Comparison of ENCODE assay signal across 8 cellular contexts in genomic region chr1:168439451-168440375, GRCh38.
DNase-seq lines count a peak whose midpoint lies in the region; ATAC-seq and TF ChIP-seq lines count a peak whose summit lies in the region.

No MANE protein-coding gene starts in this region.

- peaks cover 62% of the 10 kb centered on the region for H3K4me1 Mint-ChIP-seq in activated CD4-positive, alpha-beta T cell treated with anti-CD3 and anti-CD28 coated beads, Interleukin-2, amount 10 ng/mL, durations not matched to agents 7 days and 5 days

- CTCF ChIA-PET in activated CD4-positive, alpha-beta T cell treated with anti-CD3 and anti-CD28 coated beads, Interleukin-2, amount 10 ng/mL, durations not matched to agents 7 days and 5 days (lab: Charles Lee) = interaction anchor here (0.6 to 4.1 kb wide), 30 partner anchors 9 to 908 kb away, joined by 3 to 44 read pairs (median 4); no protein-coding TSS in a partner anchor

- ATAC-seq in GM18861 (IDR thresholded peaks at IDR 0.05; ENCODE audit: unreplicated experiment) (peak; percentile 84), HG03442 (IDR thresholded peaks at IDR 0.05; ENCODE audit: unreplicated experiment) (peak; percentile 85), lower lobe of right lung (peak; percentile 82 to 88)

- H3K36me3 ChIP-seq in lower lobe of right lung = no peaks in the 10 kb centered on the region

- POLR2A ChIA-PET in activated CD4-positive, alpha-beta T cell treated with anti-CD3 and anti-CD28 coated beads, Interleukin-2, amount 10 ng/mL, durations not matched to agents 7 days and 5 days (lab: Charles Lee) = no interaction called here

- peaks cover 1% of the 10 kb centered on the region for H3K9me3 Mint-ChIP-seq in activated CD4-positive, alpha-beta T cell treated with anti-CD3 and anti-CD28 coated beads, Interleukin-2, amount 10 ng/mL, durations not matched to agents 7 days and 5 days

- peak overlapping the region; percentile 68 for H3K27ac Mint-ChIP-seq in activated CD4-positive, alpha-beta T cell treated with anti-CD3 and anti-CD28 coated beads, Interleukin-2, amount 10 ng/mL, durations not matched to agents 7 days and 5 days

- no peak overlapping the region for H3K4me3 ChIP-seq in lower lobe of right lung

- peaks cover 9% of the 10 kb centered on the region for H3K36me3 Mint-ChIP-seq in activated CD4-positive, alpha-beta T cell treated with anti-CD3 and anti-CD28 coated beads, Interleukin-2, amount 10 ng/mL, durations not matched to agents 7 days and 5 days (ENCODE audit: low read depth)

- peak overlapping the region; percentile 52 for H3K4me3 Mint-ChIP-seq in activated CD4-positive, alpha-beta T cell treated with anti-CD3 and anti-CD28 coated beads, Interleukin-2, amount 10 ng/mL, durations not matched to agents 7 days and 5 days

- TF ChIP-seq CTCF in lower lobe of right lung (IDR thresholded peaks at IDR 0.05) = peak; percentile 67

- H3K27me3 ChIP-seq in lower lobe of right lung (ENCODE audit: low read depth) = no peaks in the 10 kb centered on the region

- H3K27me3 Mint-ChIP-seq in activated CD4-positive, alpha-beta T cell treated with anti-CD3 and anti-CD28 coated beads, Interleukin-2, amount 10 ng/mL, durations not matched to agents 7 days and 5 days = peaks cover 1% of the 10 kb centered on the region

- H3K9me3 ChIP-seq in lower lobe of right lung = no peaks in the 10 kb centered on the region

- intact Hi-C loops in lower lobe of right lung (cut with DNase I) = no loop called here

- DNase-seq in AG08395 (ENCODE audit: low spot score) (peak; percentile 85), NCI-H526 (lab: John Stamatoyannopoulos, UW) (peak; percentile 87 to 96), dedifferentiated amniotic fluid mesenchymal stem cell (ENCODE audit: extremely low spot score) (peak; percentile 92), lower lobe of right lung (peak; percentile 51)
- peak; percentile 93 for DNase-seq in activated CD4-positive, alpha-beta T cell treated with anti-CD3 and anti-CD28 coated beads, Interleukin-2, amount 10 ng/mL, durations not matched to agents 7 days and 5 days
- DNase-seq in stimulated activated CD8-positive, alpha-beta memory T cell treated with anti-CD3 and anti-CD28 coated beads, Interleukin-12 subunit alpha, Interleukin-12 subunit beta, amount 100 ng/mL, for 1 hour (ENCODE audit: low read depth) = peak; percentile 73

- H3K27ac ChIP-seq in lower lobe of right lung = no peak overlapping the region

- H3K4me1 ChIP-seq in lower lobe of right lung = no peaks in the 10 kb centered on the region
